In genomic region chr4:76420311-76420710, GRCh38 we compare ENCODE assay signal across 10 cellular contexts. TPM values are rescaled to one million over a fixed set of nuclear protein-coding genes. Genes with fewer than 3 reads are reported as not detected.
DNase-seq lines count a peak whose midpoint lies in the region; ATAC-seq, FAIRE-seq and TF ChIP-seq lines count a peak whose summit lies in the region.
"Had no signal": no experiment of that assay in that cellular context is flagged by ENCODE, and none has a peak within 500 bp of the region (broad histone marks: within the 10 kb centered on the region; RNA-seq: fewer than 3 reads in every experiment).

No MANE protein-coding gene starts in this region.

- POLR2A ChIA-PET in BJ (lab: Charles Lee): interaction anchor here (0.8 kb wide), 1 partner anchor 113 kb away, joined by 3 read pairs; no protein-coding TSS in a partner anchor

- no peak for FAIRE-seq in pancreas (lab: Jason Lieb, UNC)

- no peak for DNase-seq in BJ (ENCODE audit: low read depth)
- no peak for DNase-seq in RWPE2 (ENCODE audit: low spot score)
- DNase-seq in foreskin keratinocyte: no peak
- peak in 1 of 6 donors; percentile 60 for DNase-seq in pancreas
- no peak for DNase-seq in activated effector memory CD4-positive, alpha-beta T cell treated with Interleukin-2 at 50 U/mL for 16 hours
- DNase-seq in AG08395 (ENCODE audit: low spot score): no peak
- DNase-seq: DND-41 had no signal

- H3K4me3 ChIP-seq in BJ (ENCODE audit: low read depth, low read length) (peak overlapping the region; percentile 52; the same call in 1 of the 2 replicates), RWPE2 (ENCODE audit: severe bottlenecking) (peak overlapping the region; percentile 38), pancreas (peak overlapping the region; percentile 36 to 69 (median 49))

- H3K27me3 ChIP-seq in BJ (ENCODE audit: control insufficient read depth, insufficient read depth, low read length): peaks cover 7% of the 10 kb centered on the region
- no peaks in the 10 kb centered on the region for H3K27me3 ChIP-seq in RWPE2 (ENCODE audit: insufficient read depth, poor library complexity, severe bottlenecking)
- H3K27me3 ChIP-seq in foreskin keratinocyte: peaks cover 13% of the 10 kb centered on the region
- H3K27me3 ChIP-seq in pancreas: no peaks in the 10 kb centered on the region

- TF ChIP-seq CTCF in BJ (IDR thresholded peaks at IDR 0.05; ENCODE audit: insufficient read depth, low read depth, low read length): no peak
- no peak for TF ChIP-seq CTCF in RWPE2 (IDR thresholded peaks at IDR 0.05; ENCODE audit: poor library complexity, severe bottlenecking)
- TF ChIP-seq CTCF in foreskin keratinocyte (conservative IDR thresholded peaks at IDR 0.05): no peak
- no peak for TF ChIP-seq CTCF in pancreas (IDR thresholded peaks at IDR 0.05)

- intact Hi-C loops in pancreas (cut with DNase I): no loop called here

- ATAC-seq in RWPE2 (ENCODE audit: low read depth): no peak
- peak; percentile 28 for ATAC-seq in foreskin keratinocyte
- peak; percentile 37 to 53 (median 48) for ATAC-seq in pancreas
- no peak for ATAC-seq in GM21381 (IDR thresholded peaks at IDR 0.05; ENCODE audit: unreplicated experiment)
- ATAC-seq in GM21447 (IDR thresholded peaks at IDR 0.05; ENCODE audit: unreplicated experiment): no peak

- H3K36me3 ChIP-seq in BJ (ENCODE audit: control insufficient read depth, insufficient read depth, low read length) (no peaks in the 10 kb centered on the region), RWPE2 (ENCODE audit: low read depth) (no peaks in the 10 kb centered on the region), pancreas (no peaks in the 10 kb centered on the region)

- H3K27ac ChIP-seq in RWPE2 (ENCODE audit: poor library complexity, severe bottlenecking) (no peak overlapping the region), foreskin keratinocyte (no peak overlapping the region), pancreas (no peak overlapping the region)

- CTCF ChIA-PET in BJ (lab: Yijun Ruan, JAX): interaction anchor here (1.0 to 2.0 kb wide), 3 partner anchors 15 to 240 kb away, joined by 3 to 7 read pairs (median 4); partner anchors contain the start of gene SHROOM3

- H3K4me1 ChIP-seq in RWPE2 (ENCODE audit: insufficient read depth, poor library complexity, severe bottlenecking): no peaks in the 10 kb centered on the region
- no peaks in the 10 kb centered on the region for H3K4me1 ChIP-seq in foreskin keratinocyte
- no peaks in the 10 kb centered on the region for H3K4me1 ChIP-seq in pancreas

- no peaks in the 10 kb centered on the region for H3K9me3 ChIP-seq in RWPE2 (ENCODE audit: severe bottlenecking)
- no peaks in the 10 kb centered on the region for H3K9me3 ChIP-seq in pancreas

- whole genome bisulfite sequencing in pancreas, 2 donors: 60 to 65% methylated on average over 12 of the region's 12 CpGs

RNA-seq across cellular contexts. Expression of gene CCDC158, which starts 0.6 kb away (rescaled TPM):
- 0.10 and 0.11 TPM in 2 replicates for polyA plus RNA-seq in BJ (2011; rRNA removed)
- polyA minus RNA-seq in BJ (2011; rRNA and poly(A)+ RNA removed): 0.05 TPM in 1 of 2 replicates, not detected in the other
- not detected in 2 replicates for total RNA-seq in foreskin keratinocyte
- polyA plus RNA-seq in foreskin keratinocyte: not detected in 2 replicates
- total RNA-seq in pancreas: under 1 TPM; 0.41 to 0.94 (median 0.63) TPM
- polyA plus RNA-seq in pancreas: under 1 TPM; 0.19 to 0.73 TPM
- total RNA-seq: M059J had no signal

RNA-seq across cellular contexts. Expression of gene SHROOM3, which starts 14.7 kb away (rescaled TPM):
- 25.1 and 46.1 TPM in 2 replicates for polyA plus RNA-seq in BJ (2011; rRNA removed)
- polyA minus RNA-seq in BJ (2011; rRNA and poly(A)+ RNA removed): 109 and 118 TPM in 2 replicates
- total RNA-seq in foreskin keratinocyte: 18.3 and 22.8 TPM in 2 replicates
- 3.0 and 3.1 TPM in 2 replicates for polyA plus RNA-seq in foreskin keratinocyte
- total RNA-seq in pancreas: 10 to 100 TPM; 11.7 to 43.5 (median 21.3) TPM
- polyA plus RNA-seq in pancreas: 1 to 10 TPM; 6.2 to 8.7 TPM

Comparison
In these comparisons a context has a peak if more than half of its experiments do, and no peak if none do; other contexts are left out.
1. ATAC-seq: peak in foreskin keratinocyte (single experiment) and pancreas (4 of 4); none in RWPE2 (single experiment), GM21381 (single experiment) and GM21447 (single experiment).
2. Peak in every context shown above with its lines, with median percentiles within 50 percentile points of each other: H3K4me3 ChIP-seq.